Comparison of ENCODE assay signal across 1 cellular context in genomic region chr3:153722157-153722556, GRCh38.
TF ChIP-seq lines count a peak whose summit lies in the region.

No MANE protein-coding gene starts in this region.

TF ChIP-seq in GM23338, 12 proteins besides CTCF, POLR2A, EP300 and RAD21 (continued from another document):
- TF ChIP-seq, protein P1, sequence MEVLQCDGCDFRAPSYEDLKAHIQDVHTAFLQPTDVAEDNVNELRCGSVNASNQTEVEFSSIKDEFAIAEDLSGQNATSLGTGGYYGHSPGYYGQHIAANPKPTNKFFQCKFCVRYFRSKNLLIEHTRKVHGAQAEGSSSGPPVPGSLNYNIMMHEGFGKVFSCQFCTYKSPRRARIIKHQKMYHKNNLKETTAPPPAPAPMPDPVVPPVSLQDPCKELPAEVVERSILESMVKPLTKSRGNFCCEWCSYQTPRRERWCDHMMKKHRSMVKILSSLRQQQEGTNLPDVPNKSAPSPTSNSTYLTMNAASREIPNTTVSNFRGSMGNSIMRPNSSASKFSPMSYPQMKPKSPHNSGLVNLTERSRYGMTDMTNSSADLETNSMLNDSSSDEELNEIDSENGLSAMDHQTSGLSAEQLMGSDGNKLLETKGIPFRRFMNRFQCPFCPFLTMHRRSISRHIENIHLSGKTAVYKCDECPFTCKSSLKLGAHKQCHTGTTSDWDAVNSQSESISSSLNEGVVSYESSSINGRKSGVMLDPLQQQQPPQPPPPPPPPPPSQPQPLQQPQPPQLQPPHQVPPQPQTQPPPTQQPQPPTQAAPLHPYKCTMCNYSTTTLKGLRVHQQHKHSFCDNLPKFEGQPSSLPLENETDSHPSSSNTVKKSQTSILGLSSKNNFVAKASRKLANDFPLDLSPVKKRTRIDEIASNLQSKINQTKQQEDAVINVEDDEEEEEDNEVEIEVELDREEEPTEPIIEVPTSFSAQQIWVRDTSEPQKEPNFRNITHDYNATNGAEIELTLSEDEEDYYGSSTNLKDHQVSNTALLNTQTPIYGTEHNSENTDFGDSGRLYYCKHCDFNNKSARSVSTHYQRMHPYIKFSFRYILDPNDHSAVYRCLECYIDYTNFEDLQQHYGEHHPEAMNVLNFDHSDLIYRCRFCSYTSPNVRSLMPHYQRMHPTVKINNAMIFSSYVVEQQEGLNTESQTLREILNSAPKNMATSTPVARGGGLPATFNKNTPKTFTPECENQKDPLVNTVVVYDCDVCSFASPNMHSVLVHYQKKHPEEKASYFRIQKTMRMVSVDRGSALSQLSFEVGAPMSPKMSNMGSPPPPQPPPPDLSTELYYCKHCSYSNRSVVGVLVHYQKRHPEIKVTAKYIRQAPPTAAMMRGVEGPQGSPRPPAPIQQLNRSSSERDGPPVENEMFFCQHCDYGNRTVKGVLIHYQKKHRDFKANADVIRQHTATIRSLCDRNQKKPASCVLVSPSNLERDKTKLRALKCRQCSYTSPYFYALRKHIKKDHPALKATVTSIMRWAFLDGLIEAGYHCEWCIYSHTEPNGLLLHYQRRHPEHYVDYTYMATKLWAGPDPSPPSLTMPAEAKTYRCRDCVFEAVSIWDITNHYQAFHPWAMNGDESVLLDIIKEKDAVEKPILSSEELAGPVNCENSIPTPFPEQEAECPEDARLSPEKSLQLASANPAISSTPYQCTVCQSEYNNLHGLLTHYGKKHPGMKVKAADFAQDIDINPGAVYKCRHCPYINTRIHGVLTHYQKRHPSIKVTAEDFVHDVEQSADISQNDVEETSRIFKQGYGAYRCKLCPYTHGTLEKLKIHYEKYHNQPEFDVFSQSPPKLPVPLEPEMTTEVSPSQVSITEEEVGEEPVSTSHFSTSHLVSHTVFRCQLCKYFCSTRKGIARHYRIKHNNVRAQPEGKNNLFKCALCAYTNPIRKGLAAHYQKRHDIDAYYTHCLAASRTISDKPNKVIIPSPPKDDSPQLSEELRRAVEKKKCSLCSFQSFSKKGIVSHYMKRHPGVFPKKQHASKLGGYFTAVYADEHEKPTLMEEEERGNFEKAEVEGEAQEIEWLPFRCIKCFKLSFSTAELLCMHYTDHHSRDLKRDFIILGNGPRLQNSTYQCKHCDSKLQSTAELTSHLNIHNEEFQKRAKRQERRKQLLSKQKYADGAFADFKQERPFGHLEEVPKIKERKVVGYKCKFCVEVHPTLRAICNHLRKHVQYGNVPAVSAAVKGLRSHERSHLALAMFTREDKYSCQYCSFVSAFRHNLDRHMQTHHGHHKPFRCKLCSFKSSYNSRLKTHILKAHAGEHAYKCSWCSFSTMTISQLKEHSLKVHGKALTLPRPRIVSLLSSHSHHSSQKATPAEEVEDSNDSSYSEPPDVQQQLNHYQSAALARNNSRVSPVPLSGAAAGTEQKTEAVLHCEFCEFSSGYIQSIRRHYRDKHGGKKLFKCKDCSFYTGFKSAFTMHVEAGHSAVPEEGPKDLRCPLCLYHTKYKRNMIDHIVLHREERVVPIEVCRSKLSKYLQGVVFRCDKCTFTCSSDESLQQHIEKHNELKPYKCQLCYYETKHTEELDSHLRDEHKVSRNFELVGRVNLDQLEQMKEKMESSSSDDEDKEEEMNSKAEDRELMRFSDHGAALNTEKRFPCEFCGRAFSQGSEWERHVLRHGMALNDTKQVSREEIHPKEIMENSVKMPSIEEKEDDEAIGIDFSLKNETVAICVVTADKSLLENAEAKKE (CRISPR knock-in tag; IDR thresholded peaks at IDR 0.05) = no peak
- no peak for TF ChIP-seq CREB1 (CRISPR knock-in tag; IDR thresholded peaks at IDR 0.05; ENCODE audit: low read depth)
- no peak for TF ChIP-seq NANOG (IDR thresholded peaks at IDR 0.05; ENCODE audit: borderline replicate concordance)
- no peak for TF ChIP-seq STAT1 (IDR thresholded peaks at IDR 0.05; ENCODE audit: unreplicated experiment)
- TF ChIP-seq JUNB (IDR thresholded peaks at IDR 0.05; ENCODE audit: unreplicated experiment) = no peak
- no peak for TF ChIP-seq POLR2AphosphoS5 (IDR thresholded peaks at IDR 0.05; ENCODE audit: low read depth)
- no peak for TF ChIP-seq ETS1 (IDR thresholded peaks at IDR 0.05)
- no peak for TF ChIP-seq ZNF331 (CRISPR knock-in tag; IDR thresholded peaks at IDR 0.05; ENCODE audit: low read depth)
- no peak for TF ChIP-seq ZNF114 (CRISPR knock-in tag; IDR thresholded peaks at IDR 0.05)
- TF ChIP-seq EZH2 (IDR thresholded peaks at IDR 0.05; ENCODE audit: low read depth, unreplicated experiment) = no peak
